In the genomic region with DNA sequence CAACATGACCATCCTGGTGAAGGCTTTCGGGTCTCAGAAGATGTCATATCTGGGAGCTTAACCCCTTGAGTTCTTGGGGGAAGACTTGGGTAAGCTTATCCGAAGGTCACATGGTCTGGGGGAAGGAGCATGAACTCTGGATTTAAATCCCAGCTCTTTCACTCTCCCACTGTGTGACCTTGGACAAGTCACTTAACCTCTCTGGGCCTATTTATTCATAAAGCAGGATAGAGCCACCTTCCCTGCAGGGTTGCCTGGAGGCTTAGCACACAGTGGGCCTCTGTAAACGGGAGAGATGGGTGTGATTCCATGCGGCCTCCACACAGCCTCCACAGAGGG, we compare ENCODE assay signal across 1 cellular context.
TF ChIP-seq lines count a peak whose summit lies in the region.

No MANE protein-coding gene starts in this region.

TF ChIP-seq in H1, 55 proteins besides CTCF, POLR2A, EP300 and RAD21:
- TF ChIP-seq PHF8 (conservative IDR thresholded peaks at IDR 0.05; ENCODE audit: low read depth, low read length) (no peak), KDM1A (IDR thresholded peaks at IDR 0.05; ENCODE audit: borderline replicate concordance, low read length) (peak; percentile 76; the same call in 1 of the 2 replicates), CHD1 (IDR thresholded peaks at IDR 0.05; ENCODE audit: low read depth, low read length) (no peak), RBBP5 (IDR thresholded peaks at IDR 0.05; ENCODE audit: borderline replicate concordance, low read depth, low read length) (no peak)
- TF ChIP-seq, protein P1, sequence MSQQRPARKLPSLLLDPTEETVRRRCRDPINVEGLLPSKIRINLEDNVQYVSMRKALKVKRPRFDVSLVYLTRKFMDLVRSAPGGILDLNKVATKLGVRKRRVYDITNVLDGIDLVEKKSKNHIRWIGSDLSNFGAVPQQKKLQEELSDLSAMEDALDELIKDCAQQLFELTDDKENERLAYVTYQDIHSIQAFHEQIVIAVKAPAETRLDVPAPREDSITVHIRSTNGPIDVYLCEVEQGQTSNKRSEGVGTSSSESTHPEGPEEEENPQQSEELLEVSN (IDR thresholded peaks at IDR 0.05), result no peak
